8 cellular contexts compared by ENCODE assay signal in the genomic region with DNA sequence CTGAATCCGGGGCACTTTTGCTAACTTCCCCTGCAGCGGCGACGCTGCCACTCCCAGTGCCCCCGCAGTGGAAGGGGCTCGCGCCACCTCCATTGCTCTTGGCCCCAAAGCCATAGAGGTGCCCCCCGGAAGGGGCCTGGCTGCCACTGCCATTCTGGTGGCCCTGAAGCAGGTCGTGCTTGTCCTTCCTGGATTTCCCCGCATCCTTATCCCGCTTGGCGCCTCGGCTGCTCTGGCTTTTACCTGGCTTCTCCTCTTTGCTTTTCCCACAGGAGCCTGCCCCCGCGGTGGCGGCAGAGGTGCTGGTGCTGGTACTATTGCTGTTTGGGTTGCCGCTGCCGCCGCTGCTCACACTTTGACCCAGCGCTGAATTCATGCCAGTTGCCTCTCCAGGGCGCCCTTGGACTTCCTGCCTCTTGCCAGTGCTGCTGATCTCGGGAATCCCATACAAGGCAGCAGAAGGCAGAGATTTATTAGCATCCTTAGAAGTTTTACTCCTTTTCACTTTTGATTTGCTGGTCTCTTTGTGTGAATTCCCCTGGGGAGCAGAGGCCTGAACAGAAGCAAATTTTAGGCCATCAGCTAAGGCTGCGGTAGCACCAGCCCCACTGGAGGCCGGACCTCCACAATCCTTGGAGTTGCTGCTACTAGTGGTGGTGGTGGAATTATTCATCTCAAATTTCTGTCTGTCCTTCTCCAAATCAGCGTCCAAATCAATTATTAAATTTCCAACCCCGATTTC. TPM values are rescaled to one million over a fixed set of nuclear protein-coding genes. Genes with fewer than 3 reads are reported as not detected.
A peak's percentile ranks its signal among the peaks of the same experiment; 100 is the strongest.
DNase-seq lines count a peak whose midpoint lies in the region; TF ChIP-seq lines count a peak whose summit lies in the region.

No MANE protein-coding gene starts in this region.

- WGBS in neuronal stem cell (ENCODE audit: extremely low coverage in 2 of 2, insufficient read length in 2 of 2, insufficient replicate concordance in 1 of 2), 2 donors: no CpG with 5 or more reads among the region's 26 CpGs

- peaks cover 0 to 45% (median 0%) of the 10 kb centered on the region in 11 experiments; a peak in 2 of 22 replicates for H3K36me3 ChIP-seq in BLaER1 treated with 17β-estradiol and CSF1 and Interleukin-3, amounts not matched to agents 10 nM and 100 nM
- H3K36me3 ChIP-seq in OCI-LY1 (ENCODE audit: insufficient read depth, low read length) (peaks cover 11% of the 10 kb centered on the region), neuronal stem cell (replicated peaks in 1 of 2; ENCODE audit: control insufficient read depth in 2 of 2, insufficient read depth in 2 of 2, low read length in 2 of 2) (peaks cover 0 to 20% of the 10 kb centered on the region in 2 donors)

- peak; percentile 31 for DNase-seq in fibroblast of mammary gland (ENCODE audit: low read depth)
- DNase-seq in neuronal stem cell (ENCODE audit: low spot score): no peak
- DNase-seq in GM03348 (ENCODE audit: low spot score): no peak
- no peak for DNase-seq in DMS114 treated with DMSO at 0.1 percent for 48 hours (lab: John Stamatoyannopoulos, UW; ENCODE audit: unreplicated experiment)
- DNase-seq in central memory CD4-positive, alpha-beta T cell: no peak
- no peak for DNase-seq in stimulated activated CD4-positive, alpha-beta T cell treated with anti-CD3 and anti-CD28 coated beads, Interleukin-15, amount 100 ng/mL, for 24 hours

- no peaks in the 10 kb centered on the region for H3K79me1 ChIP-seq in neuronal stem cell (ENCODE audit: low read depth, low read length)

- peak overlapping the region; percentile 74 for H2BK120ac ChIP-seq in neuronal stem cell (ENCODE audit: low read depth, low read length)

- peak overlapping the region; percentile 98 for H2BK5ac ChIP-seq in neuronal stem cell (ENCODE audit: low read length)

- peak overlapping the region; percentile 97 for H3K18ac ChIP-seq in neuronal stem cell (ENCODE audit: low read length)

- peak overlapping the region; percentile 90 for H2AK5ac ChIP-seq in neuronal stem cell (ENCODE audit: low read depth, low read length)

- H2BK15ac ChIP-seq in neuronal stem cell (ENCODE audit: low read length): peak overlapping the region; percentile 18

- peak overlapping the region; percentile 58 for H3K4ac ChIP-seq in neuronal stem cell (ENCODE audit: low read length)

- H2AFZ ChIP-seq in OCI-LY1 (ENCODE audit: low read length) (no peak overlapping the region), neuronal stem cell (ENCODE audit: low read length) (no peak overlapping the region)

- no peak overlapping the region for H4K91ac ChIP-seq in neuronal stem cell (ENCODE audit: low read depth, low read length, poor library complexity)

- peaks cover 0 to 50% (median 0%) of the 10 kb centered on the region in 11 experiments; a peak in 8 of 22 replicates for H4K20me1 ChIP-seq in BLaER1 treated with 17β-estradiol and CSF1 and Interleukin-3, amounts not matched to agents 10 nM and 100 nM
- no peaks in the 10 kb centered on the region for H4K20me1 ChIP-seq in OCI-LY1 (ENCODE audit: insufficient read depth, low read length)

- H3K23ac ChIP-seq in neuronal stem cell (ENCODE audit: low read depth, low read length, poor library complexity): peak overlapping the region; percentile 70

- H3K79me2 ChIP-seq in OCI-LY1 (ENCODE audit: insufficient read depth, low read length): peaks cover 76% of the 10 kb centered on the region

- H3K14ac ChIP-seq in neuronal stem cell (ENCODE audit: low read length): peak overlapping the region; percentile 43

- H3K27me3 ChIP-seq in BLaER1 treated with 17β-estradiol and CSF1 and Interleukin-3, amounts not matched to agents 10 nM and 100 nM: peaks cover 0 to 12% (median 0%) of the 10 kb centered on the region in 11 experiments; a peak in 3 of 22 replicates
- H3K27me3 ChIP-seq in OCI-LY1 (ENCODE audit: insufficient read depth, low read length) (no peaks in the 10 kb centered on the region), neuronal stem cell (ENCODE audit: control insufficient read depth in 3 of 3, insufficient read depth in 3 of 3, low read depth in 1 of 3, low read length in 3 of 3) (no peaks in the 10 kb centered on the region)

- 0 out of 2 replicates have a peak, but pooled peaks cover 9% of the 10 kb centered on the region for H3F3A ChIP-seq in OCI-LY1 (ENCODE audit: insufficient read depth, low read length)

- no peaks in the 10 kb centered on the region for H3K9me3 ChIP-seq in BLaER1 treated with 17β-estradiol and CSF1 and Interleukin-3, amounts not matched to agents 10 nM and 100 nM (replicated peaks in 1 of 11)
- H3K9me3 ChIP-seq in OCI-LY1 (ENCODE audit: low read length) (no peaks in the 10 kb centered on the region), neuronal stem cell (replicated peaks in 1 of 2; ENCODE audit: control insufficient read depth in 2 of 2, insufficient read depth in 1 of 2, low read depth in 1 of 2, low read length in 2 of 2) (no peaks in the 10 kb centered on the region)

- H4K8ac ChIP-seq in neuronal stem cell (ENCODE audit: low read depth, low read length): no peak overlapping the region

- H3K27ac ChIP-seq in BLaER1 treated with 17β-estradiol and CSF1 and Interleukin-3, amounts not matched to agents 10 nM and 100 nM: peak overlapping the region; percentile 28 to 92 (median 82); a peak in 19 of 22 replicates
- H3K27ac ChIP-seq in OCI-LY1 (ENCODE audit: low read depth, low read length, poor library complexity, severe bottlenecking) (peak overlapping the region; percentile 99), neuronal stem cell (replicated peaks; ENCODE audit: low read length) (peak overlapping the region; percentile 76)

- peak overlapping the region; percentile 60 to 98 (median 76) for H3K4me3 ChIP-seq in BLaER1 treated with 17β-estradiol and CSF1 and Interleukin-3, amounts not matched to agents 10 nM and 100 nM
- H3K4me3 ChIP-seq in OCI-LY1 (ENCODE audit: low read depth, low read length, poor library complexity, severe bottlenecking) (peak overlapping the region; percentile 78), fibroblast of mammary gland (ENCODE audit: control insufficient read depth, low read depth, low read length) (peak overlapping the region; percentile 63), neuronal stem cell (ENCODE audit: low read length in 2 of 2) (peak overlapping the region; percentile 66 to 82)

- peak overlapping the region; percentile 76 to 90 (median 86); a peak in 21 of 22 replicates for H3K9ac ChIP-seq in BLaER1 treated with 17β-estradiol and CSF1 and Interleukin-3, amounts not matched to agents 10 nM and 100 nM
- peak overlapping the region; percentile 96 for H3K9ac ChIP-seq in OCI-LY1 (ENCODE audit: low read length)
- H3K9ac ChIP-seq in neuronal stem cell (ENCODE audit: low read depth, low read length, poor library complexity): peak overlapping the region; percentile 89

- peak overlapping the region; percentile 7 for H2BK12ac ChIP-seq in neuronal stem cell (ENCODE audit: low read length)

- TF ChIP-seq CTCF in OCI-LY1 (IDR thresholded peaks at IDR 0.05; ENCODE audit: low read length) (no peak), fibroblast of mammary gland (conservative IDR thresholded peaks at IDR 0.05; ENCODE audit: control insufficient read depth, insufficient read depth, low read depth, low read length) (no peak)

- peaks cover 18 to 77% (median 61%) of the 10 kb centered on the region in 10 experiments for H3K4me1 ChIP-seq in BLaER1 treated with 17β-estradiol and CSF1 and Interleukin-3, amounts not matched to agents 10 nM and 100 nM
- H3K4me1 ChIP-seq in OCI-LY1 (ENCODE audit: insufficient read depth, low read length, severe bottlenecking) (peaks cover 40% of the 10 kb centered on the region), neuronal stem cell (ENCODE audit: control insufficient read depth in 2 of 2, insufficient read depth in 1 of 2, low read depth in 1 of 2, low read length in 2 of 2) (peaks cover 2 to 28% of the 10 kb centered on the region in 2 donors)

- H3K4me2 ChIP-seq in BLaER1 treated with 17β-estradiol and CSF1 and Interleukin-3, amounts not matched to agents 10 nM and 100 nM: peak overlapping the region; percentile 92 to 100 (median 96)
- H3K4me2 ChIP-seq in OCI-LY1 (ENCODE audit: low read length) (peak overlapping the region; percentile 77), neuronal stem cell (ENCODE audit: insufficient read depth, low read length, poor library complexity, severe bottlenecking) (peak overlapping the region; percentile 81)

- no peaks in the 10 kb centered on the region for H3K9me2 ChIP-seq in OCI-LY1 (ENCODE audit: low read depth, low read length)

RNA-seq across cellular contexts. Expression of a gene that starts 2.1 kb away (rescaled TPM):
- polyA plus RNA-seq in neuronal stem cell (2013, experiment 1 of 2): 76.9 TPM
- polyA plus RNA-seq in neuronal stem cell (2013, experiment 2 of 2): 78.0 TPM
